Comparison of ENCODE assay signal across 30 cellular contexts in genomic region chr11:70747889-70748288, GRCh38.
"Had no signal": no experiment of that assay in that cellular context is flagged by ENCODE, and none has a peak within 500 bp of the region (broad histone marks: within the 10 kb centered on the region; RNA-seq: fewer than 3 reads in every experiment).

No MANE protein-coding gene starts in this region.

- H3K27ac ChIP-seq: brain microvascular endothelial cell, coronary artery, dorsolateral prefrontal cortex, epithelial cell of prostate, esophagus squamous epithelium, gastroesophageal sphincter, heart right ventricle, WERI-Rb-1 had no signal

- H3K27me3 ChIP-seq: brain microvascular endothelial cell had no signal

- H3K4me3 ChIP-seq: coronary artery, dorsolateral prefrontal cortex, esophagus squamous epithelium, gastroesophageal sphincter, heart right ventricle had no signal

- DNase-seq: activated CD4-positive, alpha-beta memory T cell treated with anti-CD3 and anti-CD28 coated beads, Interleukin-2, amount 10 ng/mL, durations not matched to agents 7 days and 5 days; activated CD4-positive, alpha-beta T cell treated with anti-CD3 and anti-CD28 coated beads for 4 hours; activated CD4-positive, alpha-beta T cell treated with anti-CD3 and anti-CD28 coated beads, Interleukin-2, amount 10 ng/mL, durations not matched to agents 7 days and 5 days; activated CD4-positive, alpha-beta T cell treated with anti-CD3 and anti-CD28 coated beads, Interleukin-2, amount 50 U/mL, for 4 hours; activated CD4-positive, CD25-positive, alpha-beta regulatory T cell; activated CD4-positive, CD25-positive, alpha-beta regulatory T cell treated with anti-CD3 and anti-CD28 coated beads, Interleukin-2, amount 50 U/mL, for 72 hours; activated CD8-positive, alpha-beta memory T cell treated with anti-CD3 and anti-CD28 coated beads, Interleukin-2, amount 50 U/mL, for 48 hours; activated effector memory CD4-positive, alpha-beta T cell treated with Interleukin-2 at 50 U/mL for 16 hours; activated gamma-delta T cell treated with Interleukin-2 at 50 U/mL for 16 hours; activated naive CD4-positive, alpha-beta T cell treated with anti-CD3 and anti-CD28 coated beads, Interleukin-2, amount 50 U/mL, for 16 hours; activated naive CD4-positive, alpha-beta T cell treated with Interleukin-2 at 50 U/mL for 16 hours; activated T-cell treated with anti-CD3 and anti-CD28 coated beads for 4 hours; activated T-cell treated with anti-CD3 and anti-CD28 coated beads, Interleukin-2, amount 50 U/mL, for 24 hours; activated T-cell treated with anti-CD3 and anti-CD28 coated beads, Interleukin-2, amount 50 U/mL, for 72 hours; amniotic stem cell; anterior cingulate cortex; brain microvascular endothelial cell; effector memory CD4-positive, alpha-beta T cell; esophagus squamous epithelium; foreskin melanocyte; heart right ventricle; T-cell; T1000; WERI-Rb-1 had no signal

- H3K36me3 ChIP-seq: brain microvascular endothelial cell, esophagus squamous epithelium, gastroesophageal sphincter, heart right ventricle, WERI-Rb-1 had no signal

- H3K4me1 ChIP-seq: esophagus squamous epithelium, gastroesophageal sphincter, heart right ventricle had no signal

- FAIRE-seq: astrocyte, endothelial cell of umbilical vein had no signal
